In genomic region chr17:9644910-9645751, GRCh38 we compare ENCODE assay signal across 1 cellular context.
A peak's percentile ranks its signal among the peaks of the same experiment; 100 is the strongest.
TF ChIP-seq lines count a peak whose summit lies in the region.

Gene USP43 (plus strand): TSS chr17:9645517. CDS start chr17:9645633, 116 bp downstream.

TF ChIP-seq in HepG2, 621 proteins besides CTCF, POLR2A, EP300 and RAD21 (continued from another document and continues in another):
- TF ChIP-seq SNAPC4 (CRISPR knock-in tag; IDR thresholded peaks at IDR 0.05) (peak; percentile 56; the same call in 1 of the 2 replicates), IKZF4 (CRISPR knock-in tag; IDR thresholded peaks at IDR 0.05; ENCODE audit: borderline replicate concordance, low read depth, not compliant biosample characterization) (peak; percentile 36), MTA1 (CRISPR knock-in tag; IDR thresholded peaks at IDR 0.05; ENCODE audit: borderline replicate concordance) (no peak), ZNF687 (CRISPR knock-in tag; IDR thresholded peaks at IDR 0.05) (peak; percentile 80), ARID5B (CRISPR knock-in tag; IDR thresholded peaks at IDR 0.05) (no peak), DMAP1 (CRISPR knock-in tag; IDR thresholded peaks at IDR 0.05) (no peak; the same call in 1 of the 2 replicates), GTF3A (CRISPR knock-in tag; conservative IDR thresholded peaks at IDR 0.05) (no peak), ZBTB14 (CRISPR knock-in tag; IDR thresholded peaks at IDR 0.05) (no peak), ZNF296 (CRISPR knock-in tag; conservative IDR thresholded peaks at IDR 0.05) (no peak), ZNF124 (CRISPR knock-in tag; IDR thresholded peaks at IDR 0.05) (no peak), FOSL1 (CRISPR knock-in tag; IDR thresholded peaks at IDR 0.05; ENCODE audit: borderline replicate concordance) (no peak), ZNF83 (CRISPR knock-in tag; IDR thresholded peaks at IDR 0.05; ENCODE audit: borderline replicate concordance) (no peak), ZFY (CRISPR knock-in tag; IDR thresholded peaks at IDR 0.05) (peak; percentile 9; the same call in 1 of the 2 replicates), EEA1 (CRISPR knock-in tag; IDR thresholded peaks at IDR 0.05; ENCODE audit: borderline replicate concordance) (0 out of 2 replicates have a peak, but pooled peaks have one; percentile 24), KDM5A (IDR thresholded peaks at IDR 0.05; ENCODE audit: borderline replicate concordance, low read length) (no peak), ZMYM3 (CRISPR knock-in tag; IDR thresholded peaks at IDR 0.05) (0 out of 2 replicates have a peak, but pooled peaks have one; percentile 33), UBTF (CRISPR knock-in tag; IDR thresholded peaks at IDR 0.05) (0 out of 2 replicates have a peak, but pooled peaks have one; percentile 31), PITX1 (CRISPR knock-in tag; IDR thresholded peaks at IDR 0.05) (0 out of 2 replicates have a peak, but pooled peaks have one; percentile 16), ZNF225 (CRISPR knock-in tag; IDR thresholded peaks at IDR 0.05) (peak; percentile 58; the same call in 1 of the 2 replicates), REPIN1 (CRISPR knock-in tag; IDR thresholded peaks at IDR 0.05; ENCODE audit: borderline replicate concordance, low read depth) (peak; percentile 8; the same call in 1 of the 2 replicates), ZFP90 (CRISPR knock-in tag; IDR thresholded peaks at IDR 0.05; ENCODE audit: borderline replicate concordance) (peak; percentile 20; the same call in 1 of the 2 replicates), RERE (CRISPR knock-in tag; IDR thresholded peaks at IDR 0.05; ENCODE audit: low read depth) (no peak), KLF12 (CRISPR knock-in tag; IDR thresholded peaks at IDR 0.05; ENCODE audit: borderline replicate concordance) (peak; percentile 18; the same call in 1 of the 2 replicates), SIX4 (CRISPR knock-in tag; IDR thresholded peaks at IDR 0.05) (no peak), FIP1L1 (IDR thresholded peaks at IDR 0.05; ENCODE audit: borderline replicate concordance, insufficient read depth, low read depth, low read length) (no peak), BCL3 (CRISPR knock-in tag; IDR thresholded peaks at IDR 0.05) (0 out of 2 replicates have a peak, but pooled peaks have one; percentile 20), TP53 (CRISPR knock-in tag; conservative IDR thresholded peaks at IDR 0.05) (no peak), ZNF615 (CRISPR knock-in tag; IDR thresholded peaks at IDR 0.05; ENCODE audit: borderline replicate concordance) (no peak), ZNF264 (CRISPR knock-in tag; IDR thresholded peaks at IDR 0.05) (no peak), PHF8 (CRISPR knock-in tag; IDR thresholded peaks at IDR 0.05) (peak; percentile 52), KMT2A (CRISPR knock-in tag; IDR thresholded peaks at IDR 0.05) (peak; percentile 45; the same call in 1 of the 2 replicates), THAP11 (CRISPR knock-in tag; IDR thresholded peaks at IDR 0.05) (no peak)
